11 cellular contexts compared by ENCODE assay signal in the genomic region with DNA sequence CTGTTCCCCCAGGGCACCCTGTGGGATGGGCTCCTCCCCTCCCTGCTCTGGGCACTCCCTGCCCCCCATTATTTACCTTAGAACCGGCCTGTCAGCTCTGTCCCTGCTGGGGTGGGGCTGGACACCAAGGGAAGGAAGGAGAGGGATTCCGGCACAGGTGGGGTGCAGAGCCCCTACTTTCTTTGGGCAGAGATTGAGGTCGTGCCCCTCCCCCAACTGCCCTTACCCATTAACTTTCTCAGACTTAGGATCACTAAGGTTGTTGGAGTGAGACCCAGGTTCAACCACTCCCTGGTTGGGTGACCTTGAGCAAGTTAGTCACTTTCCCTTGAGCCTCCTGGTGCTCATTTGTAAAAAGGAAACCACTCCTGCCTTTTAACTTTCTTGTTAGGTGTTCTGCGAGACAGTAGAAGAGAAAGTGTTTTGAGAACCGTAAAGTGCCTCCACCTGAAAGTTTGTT. TPM values are rescaled to one million over a fixed set of nuclear protein-coding genes. Genes with fewer than 3 reads are reported as not detected.
DNase-seq lines count a peak whose midpoint lies in the region; ATAC-seq and TF ChIP-seq lines count a peak whose summit lies in the region.
"Had no signal": no experiment of that assay in that cellular context is flagged by ENCODE, and none has a peak within 500 bp of the region (broad histone marks: within the 10 kb centered on the region; RNA-seq: fewer than 3 reads in every experiment).

No MANE protein-coding gene starts in this region.

- peaks cover 8 to 41% of the 10 kb centered on the region in 2 donors for H3K4me1 ChIP-seq in left lung
- peaks cover 0 to 44% (median 9%) of the 10 kb centered on the region in 4 donors for H3K4me1 ChIP-seq in tibial nerve

- no peaks in the 10 kb centered on the region for H3K9me3 Mint-ChIP-seq in activated CD4-positive, alpha-beta T cell treated with anti-CD3 and anti-CD28 coated beads for 36 hours (ENCODE audit: low read depth)
- H3K9me3 Mint-ChIP-seq: stimulated activated naive CD8-positive, alpha-beta T cell treated with anti-CD3 and anti-CD28 coated beads, Interleukin-15, amount 100 ng/mL, for 72 hours had no signal

- peaks cover 0 to 10% of the 10 kb centered on the region in 2 donors for H3K27me3 ChIP-seq in left lung
- H3K27me3 ChIP-seq in tibial nerve, result no peaks in the 10 kb centered on the region

- H3K9me3 ChIP-seq in left lung (no peaks in the 10 kb centered on the region), tibial nerve (no peaks in the 10 kb centered on the region)

- no peak overlapping the region for H3K4me3 Mint-ChIP-seq in activated CD4-positive, alpha-beta T cell treated with anti-CD3 and anti-CD28 coated beads for 36 hours
- H3K4me3 Mint-ChIP-seq: stimulated activated naive CD8-positive, alpha-beta T cell treated with anti-CD3 and anti-CD28 coated beads, Interleukin-15, amount 100 ng/mL, for 72 hours had no signal

- peak overlapping the region; percentile 74 to 89 for H3K27ac ChIP-seq in left lung
- H3K27ac ChIP-seq in tibial nerve, result peak overlapping the region; percentile 3 to 78 (median 63)

- no peaks in the 10 kb centered on the region for H3K36me3 Mint-ChIP-seq in activated CD4-positive, alpha-beta T cell treated with anti-CD3 and anti-CD28 coated beads for 36 hours (ENCODE audit: low read depth)

- peaks cover 0 to 5% of the 10 kb centered on the region in 2 donors for H3K36me3 ChIP-seq in left lung
- H3K36me3 ChIP-seq in tibial nerve, result no peaks in the 10 kb centered on the region

- TF ChIP-seq POLR2A in tibial nerve (IDR thresholded peaks at IDR 0.05), result no peak

- H3K4me1 Mint-ChIP-seq in activated CD4-positive, alpha-beta T cell treated with anti-CD3 and anti-CD28 coated beads for 36 hours, result peaks cover 26% of the 10 kb centered on the region

- H3K27ac Mint-ChIP-seq in activated CD4-positive, alpha-beta T cell treated with anti-CD3 and anti-CD28 coated beads for 36 hours, result peak overlapping the region; percentile 76

- no peak for TF ChIP-seq CTCF in left lung (IDR thresholded peaks at IDR 0.05)
- no peak for TF ChIP-seq CTCF in tibial nerve (IDR thresholded peaks at IDR 0.05)

- POLR2A ChIA-PET in activated CD4-positive, alpha-beta T cell treated with anti-CD3 and anti-CD28 coated beads for 36 hours (lab: Charles Lee), result no interaction called here

- no peak for DNase-seq in activated CD4-positive, alpha-beta T cell treated with anti-CD3 and anti-CD28 coated beads for 36 hours
- no peak for DNase-seq in activated CD4-positive, alpha-beta T cell treated with anti-CD3 and anti-CD28 coated beads, Interleukin-2, amount 50 U/mL, for 48 hours
- DNase-seq in amniotic epithelial cell (ENCODE audit: low read depth), result peak; percentile 41
- peak; percentile 77 to 79 for DNase-seq in left lung
- DNase-seq in tibial nerve (ENCODE audit: low spot score in 2 of 2), result no peak
- DNase-seq in activated gamma-delta T cell (lab: John Stamatoyannopoulos, UW), result no peak
- DNase-seq: aorta; stimulated activated naive CD8-positive, alpha-beta T cell treated with anti-CD3 and anti-CD28 coated beads, Interleukin-15, amount 100 ng/mL, for 72 hours; T-helper 2 cell had no signal

- ATAC-seq in activated CD4-positive, alpha-beta T cell treated with anti-CD3 and anti-CD28 coated beads for 36 hours, result peak; percentile 74
- ATAC-seq in left lung (peak; percentile 76), HG03039 (IDR thresholded peaks at IDR 0.05; ENCODE audit: unreplicated experiment) (no peak), HG03095 (IDR thresholded peaks at IDR 0.05; ENCODE audit: unreplicated experiment) (no peak)
- ATAC-seq: stimulated activated naive CD8-positive, alpha-beta T cell treated with anti-CD3 and anti-CD28 coated beads, Interleukin-15, amount 100 ng/mL, for 72 hours had no signal

- intact Hi-C loops in activated CD4-positive, alpha-beta T cell treated with anti-CD3 and anti-CD28 coated beads for 36 hours (cut with DNase I, micrococcal nuclease), result loop anchor here in 1 of 2 experiments (5.0 kb wide), 1 partner anchor 47 kb away; no protein-coding TSS in a partner anchor
- intact Hi-C loops in left lung (cut with DNase I), result no loop called here

- TF ChIP-seq EP300 in tibial nerve (IDR thresholded peaks at IDR 0.05), result no peak

- CTCF ChIA-PET in activated CD4-positive, alpha-beta T cell treated with anti-CD3 and anti-CD28 coated beads for 36 hours (lab: Charles Lee), result no interaction called here

- H3K27me3 Mint-ChIP-seq in activated CD4-positive, alpha-beta T cell treated with anti-CD3 and anti-CD28 coated beads for 36 hours, result peaks cover under 1% of the 10 kb centered on the region

- H3K4me3 ChIP-seq in left lung (no peak overlapping the region), tibial nerve (no peak overlapping the region)

- 51 to 66% methylated on average over 4 to 5 of the region's 5 CpGs for WGBS in tibial nerve, 2 donors

RNA-seq across cellular contexts. Expression of a gene that starts 57.0 kb away (rescaled TPM):
- total RNA-seq in activated CD4-positive, alpha-beta T cell treated with anti-CD3 and anti-CD28 coated beads for 36 hours, result not detected
- total RNA-seq in left lung (10 to 100 TPM; 11.9 to 19.9 TPM), tibial nerve (10 to 100 TPM; 10.2 to 31.2 (median 23.7) TPM)

RNA-seq across cellular contexts. Expression of a gene that starts 57.6 kb away (rescaled TPM):
- 100 to 1,000 TPM; 259 to 309 TPM for total RNA-seq in activated CD4-positive, alpha-beta T cell treated with anti-CD3 and anti-CD28 coated beads for 36 hours
- total RNA-seq in left lung (100 to 1,000 TPM in 1 of 2 donors, 10 to 100 TPM in 1; 80.7 to 126 TPM), tibial nerve (10 to 100 TPM; 29.0 to 80.7 (median 50.2) TPM)

RNA-seq across cellular contexts. Expression of a gene that starts 57.9 kb away (rescaled TPM):
- total RNA-seq in activated CD4-positive, alpha-beta T cell treated with anti-CD3 and anti-CD28 coated beads for 36 hours, result 10 to 100 TPM; 27.9 to 34.3 TPM
- total RNA-seq in left lung (10 to 100 TPM; 32.3 to 35.0 TPM), tibial nerve (10 to 100 TPM; 24.0 to 55.5 (median 33.4) TPM)

Comparison
In these comparisons a context has a peak if more than half of its experiments do, and no peak if none do; other contexts are left out.
1. ATAC-seq: peak in activated CD4-positive, alpha-beta T cell treated with anti-CD3 and anti-CD28 coated beads for 36 hours (single experiment) and left lung (single experiment); none in HG03039 (single experiment) and HG03095 (single experiment).
2. DNase-seq: peak in amniotic epithelial cell (single experiment) and left lung (2 of 2); none in activated CD4-positive, alpha-beta T cell treated with anti-CD3 and anti-CD28 coated beads for 36 hours (single experiment), activated CD4-positive, alpha-beta T cell treated with anti-CD3 and anti-CD28 coated beads, Interleukin-2, amount 50 U/mL, for 48 hours (0 of 2), tibial nerve (0 of 2) and activated gamma-delta T cell (single experiment).
3. RNA of a gene that starts 57.0 kb away (total RNA-seq): 10.2 to 31.2 TPM in tibial nerve and 11.9 to 19.9 TPM in left lung; not detected in activated CD4-positive, alpha-beta T cell treated with anti-CD3 and anti-CD28 coated beads for 36 hours; every median in the first group is over 10 times any median in the second.